Comparison of ENCODE assay signal across 1 cellular context in genomic region chr3:151217208-151217607, GRCh38.
TF ChIP-seq lines count a peak whose summit lies in the region.

No MANE protein-coding gene starts in this region.

TF ChIP-seq in WTC11, 78 proteins besides CTCF, POLR2A, EP300 and RAD21:
- TF ChIP-seq ARID4B (CRISPR knock-in tag; IDR thresholded peaks at IDR 0.05; ENCODE audit: borderline replicate concordance) (no peak), GABPB1 (CRISPR knock-in tag; IDR thresholded peaks at IDR 0.05) (no peak), STAT6 (CRISPR knock-in tag; conservative IDR thresholded peaks at IDR 0.05; ENCODE audit: low read depth) (no peak), HMGA2 (CRISPR knock-in tag; IDR thresholded peaks at IDR 0.05) (no peak), SP1 (CRISPR knock-in tag; conservative IDR thresholded peaks at IDR 0.05) (no peak), IRF1 (CRISPR knock-in tag; IDR thresholded peaks at IDR 0.05) (no peak), SMAD3 (CRISPR knock-in tag; IDR thresholded peaks at IDR 0.05; ENCODE audit: borderline replicate concordance) (no peak), ZNF532 (CRISPR knock-in tag; IDR thresholded peaks at IDR 0.05; ENCODE audit: borderline replicate concordance) (no peak), FOXP1 (CRISPR knock-in tag; IDR thresholded peaks at IDR 0.05; ENCODE audit: borderline replicate concordance) (no peak)
